In genomic region chr13:32116210-32116609, GRCh38 we compare ENCODE assay signal across 15 cellular contexts.
DNase-seq lines count a peak whose midpoint lies in the region; ATAC-seq lines count a peak whose summit lies in the region.
"Had no signal": no experiment of that assay in that cellular context is flagged by ENCODE, and none has a peak within 500 bp of the region (broad histone marks: within the 10 kb centered on the region; RNA-seq: fewer than 3 reads in every experiment).

No MANE protein-coding gene starts in this region.

- no peaks in the 10 kb centered on the region for H3K9me3 Mint-ChIP-seq in dendritic cell treated with granulocyte-macrophage colony-stimulating factor and Interleukin-4, amounts not matched to agents 40 ng/mL and 50 ng/mL, for 4 days
- H3K9me3 Mint-ChIP-seq in stimulated activated effector memory CD8-positive, alpha-beta T cell treated with anti-CD3 and anti-CD28 coated beads, Interleukin-12 subunit alpha, Interleukin-12 subunit beta, amount 100 ng/mL, for 72 hours = no peaks in the 10 kb centered on the region
- H3K9me3 Mint-ChIP-seq: memory B cell had no signal

- DNase-seq in CD1c-positive myeloid dendritic cell (ENCODE audit: extremely low spot score) (peak; percentile 91), NOMO-1 treated with DMSO at 0.1 percent for 48 hours (lab: John Stamatoyannopoulos, UW; ENCODE audit: unreplicated experiment) (peak; percentile 100), GOT3 (lab: John Stamatoyannopoulos, UW) (no peak), SW480 (ENCODE audit: low spot score) (no peak), left lobe of liver (ENCODE audit: low spot score) (no peak)
- no peak for DNase-seq in stimulated activated effector memory CD8-positive, alpha-beta T cell treated with anti-CD3 and anti-CD28 coated beads, Interleukin-12 subunit alpha, Interleukin-12 subunit beta, amount 100 ng/mL, for 72 hours (ENCODE audit: low spot score in 2 of 2)
- DNase-seq: activated CD8-positive, alpha-beta memory T cell treated with anti-CD3 and anti-CD28 coated beads for 24 hours; activated gamma-delta T cell; Caco-2; NCI-H510A; small intestine had no signal

- peaks cover 54% of the 10 kb centered on the region for H3K4me1 Mint-ChIP-seq in dendritic cell treated with granulocyte-macrophage colony-stimulating factor and Interleukin-4, amounts not matched to agents 40 ng/mL and 50 ng/mL, for 4 days (ENCODE audit: low read depth)
- no peaks in the 10 kb centered on the region for H3K4me1 Mint-ChIP-seq in stimulated activated effector memory CD8-positive, alpha-beta T cell treated with anti-CD3 and anti-CD28 coated beads, Interleukin-12 subunit alpha, Interleukin-12 subunit beta, amount 100 ng/mL, for 72 hours

- H3K27me3 Mint-ChIP-seq in dendritic cell treated with granulocyte-macrophage colony-stimulating factor and Interleukin-4, amounts not matched to agents 40 ng/mL and 50 ng/mL, for 4 days = no peaks in the 10 kb centered on the region
- H3K27me3 Mint-ChIP-seq: memory B cell had no signal

- H3K36me3 Mint-ChIP-seq in dendritic cell treated with granulocyte-macrophage colony-stimulating factor and Interleukin-4, amounts not matched to agents 40 ng/mL and 50 ng/mL, for 4 days (ENCODE audit: low read depth) = peaks cover 3% of the 10 kb centered on the region
- peaks cover 1% of the 10 kb centered on the region for H3K36me3 Mint-ChIP-seq in stimulated activated effector memory CD8-positive, alpha-beta T cell treated with anti-CD3 and anti-CD28 coated beads, Interleukin-12 subunit alpha, Interleukin-12 subunit beta, amount 100 ng/mL, for 72 hours

- ATAC-seq in HG02852 (IDR thresholded peaks at IDR 0.05; ENCODE audit: unreplicated experiment) = peak; percentile 62
- no peak for ATAC-seq in stimulated activated effector memory CD8-positive, alpha-beta T cell treated with anti-CD3 and anti-CD28 coated beads, Interleukin-12 subunit alpha, Interleukin-12 subunit beta, amount 100 ng/mL, for 72 hours
- no peak for ATAC-seq in left lobe of liver
- ATAC-seq: HepG2 had no signal

- H3K4me3 Mint-ChIP-seq in dendritic cell treated with granulocyte-macrophage colony-stimulating factor and Interleukin-4, amounts not matched to agents 40 ng/mL and 50 ng/mL, for 4 days = no peak overlapping the region
- no peak overlapping the region for H3K4me3 Mint-ChIP-seq in stimulated activated effector memory CD8-positive, alpha-beta T cell treated with anti-CD3 and anti-CD28 coated beads, Interleukin-12 subunit alpha, Interleukin-12 subunit beta, amount 100 ng/mL, for 72 hours
- H3K4me3 Mint-ChIP-seq: memory B cell had no signal

- peak overlapping the region; percentile 79 for H3K27ac Mint-ChIP-seq in dendritic cell treated with granulocyte-macrophage colony-stimulating factor and Interleukin-4, amounts not matched to agents 40 ng/mL and 50 ng/mL, for 4 days
- no peak overlapping the region for H3K27ac Mint-ChIP-seq in stimulated activated effector memory CD8-positive, alpha-beta T cell treated with anti-CD3 and anti-CD28 coated beads, Interleukin-12 subunit alpha, Interleukin-12 subunit beta, amount 100 ng/mL, for 72 hours
- H3K27ac Mint-ChIP-seq: memory B cell had no signal

- intact Hi-C loops in dendritic cell treated with granulocyte-macrophage colony-stimulating factor and Interleukin-4, amounts not matched to agents 40 ng/mL and 50 ng/mL, for 4 days (cut with micrococcal nuclease) = loop anchor here (5.0 kb wide), 1 partner anchor 69 kb away; no protein-coding TSS in a partner anchor

Comparison
In these comparisons a context has a peak if more than half of its experiments do, and no peak if none do; other contexts are left out.
1. DNase-seq: peak in CD1c-positive myeloid dendritic cell (single experiment) and NOMO-1 treated with DMSO at 0.1 percent for 48 hours (single experiment); none in stimulated activated effector memory CD8-positive, alpha-beta T cell treated with anti-CD3 and anti-CD28 coated beads, Interleukin-12 subunit alpha, Interleukin-12 subunit beta, amount 100 ng/mL, for 72 hours (0 of 2), GOT3 (single experiment), SW480 (single experiment) and left lobe of liver (single experiment).